ENCODE assay signal across 16 cellular contexts in genomic region chr2:224966663-224967062, GRCh38.
DNase-seq lines count a peak whose midpoint lies in the region; ATAC-seq lines count a peak whose summit lies in the region.
"Had no signal": no experiment of that assay in that cellular context is flagged by ENCODE, and none has a peak within 500 bp of the region (broad histone marks: within the 10 kb centered on the region; RNA-seq: fewer than 3 reads in every experiment).

No MANE protein-coding gene starts in this region.

- no peak overlapping the region for H3K4me3 ChIP-seq in SJCRH30

- H3K27me3 Mint-ChIP-seq in stimulated activated memory B cell treated with anti-CD40 and anti-IgM and Interleukin-4, amounts not matched to agents 10 μg/mL and 1 μg/mL and 100 μg/mL, for 72 hours: no peaks in the 10 kb centered on the region

- H3K4me3 Mint-ChIP-seq in stimulated activated memory B cell treated with anti-CD40 and anti-IgM and Interleukin-4, amounts not matched to agents 10 μg/mL and 1 μg/mL and 100 μg/mL, for 72 hours: no peak overlapping the region

- H3K27ac Mint-ChIP-seq in stimulated activated memory B cell treated with anti-CD40 and anti-IgM and Interleukin-4, amounts not matched to agents 10 μg/mL and 1 μg/mL and 100 μg/mL, for 72 hours: peak overlapping the region; percentile 30

- H3K36me3 ChIP-seq in SJCRH30: no peaks in the 10 kb centered on the region

- ATAC-seq in stimulated activated memory B cell treated with anti-CD40 and anti-IgM and Interleukin-4, amounts not matched to agents 10 μg/mL and 1 μg/mL and 100 μg/mL, for 72 hours: no peak
- no peak for ATAC-seq in GM19023 (IDR thresholded peaks at IDR 0.05; ENCODE audit: unreplicated experiment)

- H3K4me1 Mint-ChIP-seq in stimulated activated memory B cell treated with anti-CD40 and anti-IgM and Interleukin-4, amounts not matched to agents 10 μg/mL and 1 μg/mL and 100 μg/mL, for 72 hours: peaks cover 56% of the 10 kb centered on the region

- DNase-seq in DMS153 treated with DMSO at 0.1 percent for 48 hours (lab: John Stamatoyannopoulos, UW; ENCODE audit: unreplicated experiment) (peak; percentile 69), NCI-H1105 (lab: John Stamatoyannopoulos, UW) (peak; percentile 6), SJCRH30 (no peak), T1000 (lab: John Stamatoyannopoulos, UW) (no peak), NCI-H774 (lab: John Stamatoyannopoulos, UW) (no peak)
- DNase-seq: C1 segment of cervical spinal cord, DND-41, IMR-90, NCI-H2171, NCI-H82, OCI-M1, Right ventricle myocardium superior, SK-N-SH, T-helper 1 cell had no signal

- no peaks in the 10 kb centered on the region for H3K4me1 ChIP-seq in SJCRH30

- H3K27me3 ChIP-seq in SJCRH30: no peaks in the 10 kb centered on the region

- peak overlapping the region; percentile 21; the same call in 1 of the 2 replicates for H3K27ac ChIP-seq in SJCRH30

- H3K36me3 Mint-ChIP-seq in stimulated activated memory B cell treated with anti-CD40 and anti-IgM and Interleukin-4, amounts not matched to agents 10 μg/mL and 1 μg/mL and 100 μg/mL, for 72 hours: peaks cover 17% of the 10 kb centered on the region

- no peaks in the 10 kb centered on the region; the same call in 1 of the 2 replicates for H3K9me3 ChIP-seq in SJCRH30 (replicated peaks)
- H3K9me3 ChIP-seq: SK-N-SH had no signal

- no peaks in the 10 kb centered on the region for H3K9me3 Mint-ChIP-seq in stimulated activated memory B cell treated with anti-CD40 and anti-IgM and Interleukin-4, amounts not matched to agents 10 μg/mL and 1 μg/mL and 100 μg/mL, for 72 hours

Comparison
In these comparisons a context has a peak if more than half of its experiments do, and no peak if none do; other contexts are left out.
1. DNase-seq: peak in DMS153 treated with DMSO at 0.1 percent for 48 hours (single experiment) and NCI-H1105 (single experiment); none in SJCRH30 (0 of 2), T1000 (single experiment) and NCI-H774 (single experiment).